ENCODE assay signal across 2 cellular contexts in the genomic region with DNA sequence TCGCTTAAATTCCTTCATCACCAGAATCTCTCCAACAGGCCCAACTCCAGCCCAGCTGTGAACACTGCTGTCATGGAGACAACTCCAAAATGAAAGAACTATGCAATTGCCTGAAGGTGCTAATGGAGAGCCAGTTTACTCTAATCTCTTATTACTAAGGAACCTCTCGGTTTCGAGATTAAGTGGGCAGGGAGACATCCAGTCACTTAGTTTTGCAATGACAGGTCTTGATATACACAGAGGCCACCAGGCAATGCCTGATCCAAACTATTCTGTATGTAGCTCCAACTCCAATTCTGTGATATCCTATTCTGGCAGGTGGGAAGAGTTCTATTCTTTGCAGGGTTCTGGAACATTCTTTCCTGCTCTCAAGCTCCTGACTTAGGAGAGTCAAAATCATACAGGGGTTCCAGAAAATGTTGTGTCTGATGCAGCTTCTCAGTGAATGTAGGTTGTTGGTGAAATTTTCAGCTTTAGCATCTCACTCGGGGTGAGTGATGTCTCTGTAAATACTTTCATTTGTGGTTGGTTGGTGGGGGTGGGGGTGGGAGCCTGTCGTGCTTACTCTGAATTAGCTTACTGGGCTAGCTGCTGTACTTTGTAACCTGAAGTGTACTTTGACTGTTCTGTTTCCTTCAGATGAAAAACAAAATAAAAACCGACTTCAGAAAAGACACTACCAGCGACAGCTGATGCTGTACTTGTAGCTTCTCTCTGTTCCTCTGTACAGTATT.
TF ChIP-seq lines count a peak whose summit lies in the region.

No MANE protein-coding gene starts in this region.

TF ChIP-seq in GM12878, 131 proteins besides CTCF, POLR2A, EP300 and RAD21 (continued from another document):
- TF ChIP-seq CBX5 (IDR thresholded peaks at IDR 0.05; ENCODE audit: low read depth) = peak; percentile 83; the same call in 1 of the 2 replicates
- TF ChIP-seq YY1 (IDR thresholded peaks at IDR 0.05; ENCODE audit: low read depth, low read length) = 0 out of 2 replicates have a peak, but pooled peaks have one; percentile 30
- 0 out of 2 replicates have a peak, but pooled peaks have one; percentile 24 for TF ChIP-seq BCL11A (IDR thresholded peaks at IDR 0.05; ENCODE audit: low read depth, low read length)
- no peak for TF ChIP-seq ZNF274 (IDR thresholded peaks at IDR 0.05; ENCODE audit: insufficient read depth, insufficient read length)
- TF ChIP-seq EED (IDR thresholded peaks at IDR 0.05; ENCODE audit: low read depth) = peak; percentile 80
- TF ChIP-seq FOXM1 (IDR thresholded peaks at IDR 0.05; ENCODE audit: low read depth, low read length) = peak; percentile 61; the same call in 1 of the 2 replicates
- TF ChIP-seq NFIC (IDR thresholded peaks at IDR 0.05; ENCODE audit: low read depth, low read length) = peak; percentile 75

TF ChIP-seq in GM23338, 12 proteins besides CTCF, POLR2A, EP300 and RAD21 (continued from another document):
- TF ChIP-seq, protein P1, sequence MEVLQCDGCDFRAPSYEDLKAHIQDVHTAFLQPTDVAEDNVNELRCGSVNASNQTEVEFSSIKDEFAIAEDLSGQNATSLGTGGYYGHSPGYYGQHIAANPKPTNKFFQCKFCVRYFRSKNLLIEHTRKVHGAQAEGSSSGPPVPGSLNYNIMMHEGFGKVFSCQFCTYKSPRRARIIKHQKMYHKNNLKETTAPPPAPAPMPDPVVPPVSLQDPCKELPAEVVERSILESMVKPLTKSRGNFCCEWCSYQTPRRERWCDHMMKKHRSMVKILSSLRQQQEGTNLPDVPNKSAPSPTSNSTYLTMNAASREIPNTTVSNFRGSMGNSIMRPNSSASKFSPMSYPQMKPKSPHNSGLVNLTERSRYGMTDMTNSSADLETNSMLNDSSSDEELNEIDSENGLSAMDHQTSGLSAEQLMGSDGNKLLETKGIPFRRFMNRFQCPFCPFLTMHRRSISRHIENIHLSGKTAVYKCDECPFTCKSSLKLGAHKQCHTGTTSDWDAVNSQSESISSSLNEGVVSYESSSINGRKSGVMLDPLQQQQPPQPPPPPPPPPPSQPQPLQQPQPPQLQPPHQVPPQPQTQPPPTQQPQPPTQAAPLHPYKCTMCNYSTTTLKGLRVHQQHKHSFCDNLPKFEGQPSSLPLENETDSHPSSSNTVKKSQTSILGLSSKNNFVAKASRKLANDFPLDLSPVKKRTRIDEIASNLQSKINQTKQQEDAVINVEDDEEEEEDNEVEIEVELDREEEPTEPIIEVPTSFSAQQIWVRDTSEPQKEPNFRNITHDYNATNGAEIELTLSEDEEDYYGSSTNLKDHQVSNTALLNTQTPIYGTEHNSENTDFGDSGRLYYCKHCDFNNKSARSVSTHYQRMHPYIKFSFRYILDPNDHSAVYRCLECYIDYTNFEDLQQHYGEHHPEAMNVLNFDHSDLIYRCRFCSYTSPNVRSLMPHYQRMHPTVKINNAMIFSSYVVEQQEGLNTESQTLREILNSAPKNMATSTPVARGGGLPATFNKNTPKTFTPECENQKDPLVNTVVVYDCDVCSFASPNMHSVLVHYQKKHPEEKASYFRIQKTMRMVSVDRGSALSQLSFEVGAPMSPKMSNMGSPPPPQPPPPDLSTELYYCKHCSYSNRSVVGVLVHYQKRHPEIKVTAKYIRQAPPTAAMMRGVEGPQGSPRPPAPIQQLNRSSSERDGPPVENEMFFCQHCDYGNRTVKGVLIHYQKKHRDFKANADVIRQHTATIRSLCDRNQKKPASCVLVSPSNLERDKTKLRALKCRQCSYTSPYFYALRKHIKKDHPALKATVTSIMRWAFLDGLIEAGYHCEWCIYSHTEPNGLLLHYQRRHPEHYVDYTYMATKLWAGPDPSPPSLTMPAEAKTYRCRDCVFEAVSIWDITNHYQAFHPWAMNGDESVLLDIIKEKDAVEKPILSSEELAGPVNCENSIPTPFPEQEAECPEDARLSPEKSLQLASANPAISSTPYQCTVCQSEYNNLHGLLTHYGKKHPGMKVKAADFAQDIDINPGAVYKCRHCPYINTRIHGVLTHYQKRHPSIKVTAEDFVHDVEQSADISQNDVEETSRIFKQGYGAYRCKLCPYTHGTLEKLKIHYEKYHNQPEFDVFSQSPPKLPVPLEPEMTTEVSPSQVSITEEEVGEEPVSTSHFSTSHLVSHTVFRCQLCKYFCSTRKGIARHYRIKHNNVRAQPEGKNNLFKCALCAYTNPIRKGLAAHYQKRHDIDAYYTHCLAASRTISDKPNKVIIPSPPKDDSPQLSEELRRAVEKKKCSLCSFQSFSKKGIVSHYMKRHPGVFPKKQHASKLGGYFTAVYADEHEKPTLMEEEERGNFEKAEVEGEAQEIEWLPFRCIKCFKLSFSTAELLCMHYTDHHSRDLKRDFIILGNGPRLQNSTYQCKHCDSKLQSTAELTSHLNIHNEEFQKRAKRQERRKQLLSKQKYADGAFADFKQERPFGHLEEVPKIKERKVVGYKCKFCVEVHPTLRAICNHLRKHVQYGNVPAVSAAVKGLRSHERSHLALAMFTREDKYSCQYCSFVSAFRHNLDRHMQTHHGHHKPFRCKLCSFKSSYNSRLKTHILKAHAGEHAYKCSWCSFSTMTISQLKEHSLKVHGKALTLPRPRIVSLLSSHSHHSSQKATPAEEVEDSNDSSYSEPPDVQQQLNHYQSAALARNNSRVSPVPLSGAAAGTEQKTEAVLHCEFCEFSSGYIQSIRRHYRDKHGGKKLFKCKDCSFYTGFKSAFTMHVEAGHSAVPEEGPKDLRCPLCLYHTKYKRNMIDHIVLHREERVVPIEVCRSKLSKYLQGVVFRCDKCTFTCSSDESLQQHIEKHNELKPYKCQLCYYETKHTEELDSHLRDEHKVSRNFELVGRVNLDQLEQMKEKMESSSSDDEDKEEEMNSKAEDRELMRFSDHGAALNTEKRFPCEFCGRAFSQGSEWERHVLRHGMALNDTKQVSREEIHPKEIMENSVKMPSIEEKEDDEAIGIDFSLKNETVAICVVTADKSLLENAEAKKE (CRISPR knock-in tag; IDR thresholded peaks at IDR 0.05) = no peak
- TF ChIP-seq, protein P2, sequence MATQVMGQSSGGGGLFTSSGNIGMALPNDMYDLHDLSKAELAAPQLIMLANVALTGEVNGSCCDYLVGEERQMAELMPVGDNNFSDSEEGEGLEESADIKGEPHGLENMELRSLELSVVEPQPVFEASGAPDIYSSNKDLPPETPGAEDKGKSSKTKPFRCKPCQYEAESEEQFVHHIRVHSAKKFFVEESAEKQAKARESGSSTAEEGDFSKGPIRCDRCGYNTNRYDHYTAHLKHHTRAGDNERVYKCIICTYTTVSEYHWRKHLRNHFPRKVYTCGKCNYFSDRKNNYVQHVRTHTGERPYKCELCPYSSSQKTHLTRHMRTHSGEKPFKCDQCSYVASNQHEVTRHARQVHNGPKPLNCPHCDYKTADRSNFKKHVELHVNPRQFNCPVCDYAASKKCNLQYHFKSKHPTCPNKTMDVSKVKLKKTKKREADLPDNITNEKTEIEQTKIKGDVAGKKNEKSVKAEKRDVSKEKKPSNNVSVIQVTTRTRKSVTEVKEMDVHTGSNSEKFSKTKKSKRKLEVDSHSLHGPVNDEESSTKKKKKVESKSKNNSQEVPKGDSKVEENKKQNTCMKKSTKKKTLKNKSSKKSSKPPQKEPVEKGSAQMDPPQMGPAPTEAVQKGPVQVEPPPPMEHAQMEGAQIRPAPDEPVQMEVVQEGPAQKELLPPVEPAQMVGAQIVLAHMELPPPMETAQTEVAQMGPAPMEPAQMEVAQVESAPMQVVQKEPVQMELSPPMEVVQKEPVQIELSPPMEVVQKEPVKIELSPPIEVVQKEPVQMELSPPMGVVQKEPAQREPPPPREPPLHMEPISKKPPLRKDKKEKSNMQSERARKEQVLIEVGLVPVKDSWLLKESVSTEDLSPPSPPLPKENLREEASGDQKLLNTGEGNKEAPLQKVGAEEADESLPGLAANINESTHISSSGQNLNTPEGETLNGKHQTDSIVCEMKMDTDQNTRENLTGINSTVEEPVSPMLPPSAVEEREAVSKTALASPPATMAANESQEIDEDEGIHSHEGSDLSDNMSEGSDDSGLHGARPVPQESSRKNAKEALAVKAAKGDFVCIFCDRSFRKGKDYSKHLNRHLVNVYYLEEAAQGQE (IDR thresholded peaks at IDR 0.05; ENCODE audit: unreplicated experiment) = no peak
- TF ChIP-seq POLR2AphosphoS5 (IDR thresholded peaks at IDR 0.05; ENCODE audit: low read depth) (no peak), JUNB (IDR thresholded peaks at IDR 0.05; ENCODE audit: unreplicated experiment) (no peak), ZNF331 (CRISPR knock-in tag; IDR thresholded peaks at IDR 0.05; ENCODE audit: low read depth) (no peak), STAT1 (IDR thresholded peaks at IDR 0.05; ENCODE audit: unreplicated experiment) (no peak), ZNF114 (CRISPR knock-in tag; IDR thresholded peaks at IDR 0.05) (no peak), EZH2phosphoT487 (IDR thresholded peaks at IDR 0.05; ENCODE audit: unreplicated experiment) (no peak), NANOG (IDR thresholded peaks at IDR 0.05; ENCODE audit: borderline replicate concordance) (no peak)
